In genomic region chr6:107488174-107488874, GRCh38 we compare ENCODE assay signal across 8 cellular contexts. TPM values are rescaled to one million over a fixed set of nuclear protein-coding genes. Genes with fewer than 3 reads are reported as not detected.
DNase-seq lines count a peak whose midpoint lies in the region; ATAC-seq, FAIRE-seq and TF ChIP-seq lines count a peak whose summit lies in the region.

No MANE protein-coding gene starts in this region.

- peaks cover 15% of the 10 kb centered on the region for H3K27me3 ChIP-seq in DOHH2 (ENCODE audit: control insufficient read depth, low read length)
- peaks cover 35% of the 10 kb centered on the region for H3K27me3 ChIP-seq in PC-9 (ENCODE audit: insufficient read depth, low read depth)
- H3K27me3 ChIP-seq in prostate gland (replicated peaks; ENCODE audit: insufficient read depth), result no peaks in the 10 kb centered on the region

- intact Hi-C loops in PC-9 (cut with micrococcal nuclease; ENCODE audit: unreplicated experiment) (no loop called here), prostate gland (cut with DNase I) (loop anchor here (2.0 to 10.0 kb wide), 3 partner anchors 30 to 244 kb away; partner anchors contain the start of gene PDSS2)

- H3K9me3 ChIP-seq in DOHH2 (ENCODE audit: control insufficient read depth, insufficient read depth, low read length) (no peaks in the 10 kb centered on the region), PC-9 (ENCODE audit: insufficient read depth, low read depth) (no peaks in the 10 kb centered on the region), prostate gland (no peaks in the 10 kb centered on the region)

- H3K4me2 ChIP-seq in DOHH2 (ENCODE audit: low read length), result peak overlapping the region; percentile 94
- peak overlapping the region; percentile 98 for H3K4me2 ChIP-seq in PC-9

- no peaks in the 10 kb centered on the region for H4K20me1 ChIP-seq in DOHH2 (ENCODE audit: control insufficient read depth, insufficient read depth, low read depth, low read length)
- no peaks in the 10 kb centered on the region for H4K20me1 ChIP-seq in PC-9 (ENCODE audit: insufficient read depth)

- 41% methylated on average over 27 of the region's 27 CpGs for WGBS in prostate gland

- ATAC-seq in HG03175 (IDR thresholded peaks at IDR 0.05; ENCODE audit: unreplicated experiment) (no peak), HG02970 (IDR thresholded peaks at IDR 0.05; ENCODE audit: low FRiP score, unreplicated experiment) (no peak)

- BruUV-seq in PC-9 (replicated peaks; lab: Mats Ljungman, UMichigan), result no TSS peak

- H3K4me1 ChIP-seq in DOHH2 (ENCODE audit: control insufficient read depth, low read length), result peaks cover 38% of the 10 kb centered on the region
- peaks cover 5% of the 10 kb centered on the region; the same call in 1 of the 2 replicates for H3K4me1 ChIP-seq in PC-9 (replicated peaks; ENCODE audit: insufficient read depth)
- H3K4me1 ChIP-seq in prostate gland (replicated peaks), result no peaks in the 10 kb centered on the region

- CTCF ChIA-PET in PC-9 (lab: Charles Lee), result no interaction called here

- H3K79me2 ChIP-seq in DOHH2 (ENCODE audit: control insufficient read depth, low read length) (peaks cover 30% of the 10 kb centered on the region), PC-9 (ENCODE audit: low read depth) (no peaks in the 10 kb centered on the region)

- H3K36me3 ChIP-seq in DOHH2 (ENCODE audit: control insufficient read depth, low read length), result 0 out of 2 replicates have a peak, but pooled peaks cover 3% of the 10 kb centered on the region
- H3K36me3 ChIP-seq in PC-9 (ENCODE audit: low read depth), result no peaks in the 10 kb centered on the region
- no peaks in the 10 kb centered on the region for H3K36me3 ChIP-seq in prostate gland

- H2AFZ ChIP-seq in PC-9, result peak overlapping the region; percentile 89

- H3K9me2 ChIP-seq in DOHH2 (replicated peaks; ENCODE audit: control insufficient read depth, low read length) (no peaks in the 10 kb centered on the region), PC-9 (ENCODE audit: insufficient read depth) (no peaks in the 10 kb centered on the region)

- no peak overlapping the region for H3K27ac ChIP-seq in DOHH2 (ENCODE audit: low read depth, low read length)
- H3K27ac ChIP-seq in PC-9, result no peak overlapping the region
- peak overlapping the region; percentile 76 to 77 for H3K27ac ChIP-seq in prostate gland

- H3K4me3 ChIP-seq in DOHH2 (ENCODE audit: low read length), result peak overlapping the region; percentile 87
- peak overlapping the region; percentile 58 for H3K4me3 ChIP-seq in PC-9
- H3K4me3 ChIP-seq in prostate gland, result peak overlapping the region; percentile 44 to 65

- DNase-seq in PC-9, result no peak
- DNase-seq in fibroblast of peridontal ligament (ENCODE audit: extremely low read depth), result peak; percentile 17
- DNase-seq in prostate gland (ENCODE audit: low spot score), result no peak
- DNase-seq in HPDE6-E6E7 (ENCODE audit: extremely low spot score), result no peak
- no peak for DNase-seq in frontal cortex (ENCODE audit: low spot score in 2 of 2)

- FAIRE-seq in frontal cortex (lab: Jason Lieb, UNC), result no peak

- POLR2A ChIA-PET in PC-9 (lab: Charles Lee; ENCODE audit: unreplicated experiment), result no interaction called here

- H3F3A ChIP-seq in DOHH2 (ENCODE audit: control insufficient read depth, insufficient read depth) (peaks cover 7% of the 10 kb centered on the region), PC-9 (ENCODE audit: insufficient read depth, low read depth) (no peaks in the 10 kb centered on the region)

- TF ChIP-seq POLR2A in prostate gland (IDR thresholded peaks at IDR 0.05), result no peak

- TF ChIP-seq CTCF in DOHH2 (IDR thresholded peaks at IDR 0.05; ENCODE audit: low read depth, low read length, poor library complexity, severe bottlenecking) (no peak), PC-9 (conservative IDR thresholded peaks at IDR 0.05) (no peak), prostate gland (IDR thresholded peaks at IDR 0.05) (no peak)

RNA-seq across cellular contexts. Expression of gene SOBP, which starts 1.6 kb away (rescaled TPM):
- 0.22 TPM in 1 of 2 replicates, not detected in the other for total RNA-seq in PC-9 (2021)
- 10 to 100 TPM; 15.8 to 23.3 TPM for total RNA-seq in prostate gland
- total RNA-seq in frontal cortex, result 42.4 TPM

RNA-seq across cellular contexts. Expression of gene PDSS2, which starts 29.0 kb away (rescaled TPM):
- total RNA-seq in PC-9 (2021) (17.2 and 17.8 TPM in 2 replicates), prostate gland (10 to 100 TPM; 12.7 to 35.3 TPM), frontal cortex (6.9 TPM)

Comparison
In these comparisons a context has a peak if more than half of its experiments do, and no peak if none do; other contexts are left out.
1. H3K27ac ChIP-seq: peak in prostate gland (2 of 2); none in DOHH2 (single experiment) and PC-9 (single experiment).
2. RNA of gene SOBP, which starts 1.6 kb away (total RNA-seq): 42.4 TPM in frontal cortex (single experiment) and 15.8 to 23.3 TPM in prostate gland; 0.22 TPM in PC-9; every median in the first group is over 10 times any median in the second.
3. Peak in every context shown above with its lines, with median percentiles within 50 percentile points of each other: H3K4me3 ChIP-seq.